Comparison of ENCODE assay signal across 8 cellular contexts in the genomic region with DNA sequence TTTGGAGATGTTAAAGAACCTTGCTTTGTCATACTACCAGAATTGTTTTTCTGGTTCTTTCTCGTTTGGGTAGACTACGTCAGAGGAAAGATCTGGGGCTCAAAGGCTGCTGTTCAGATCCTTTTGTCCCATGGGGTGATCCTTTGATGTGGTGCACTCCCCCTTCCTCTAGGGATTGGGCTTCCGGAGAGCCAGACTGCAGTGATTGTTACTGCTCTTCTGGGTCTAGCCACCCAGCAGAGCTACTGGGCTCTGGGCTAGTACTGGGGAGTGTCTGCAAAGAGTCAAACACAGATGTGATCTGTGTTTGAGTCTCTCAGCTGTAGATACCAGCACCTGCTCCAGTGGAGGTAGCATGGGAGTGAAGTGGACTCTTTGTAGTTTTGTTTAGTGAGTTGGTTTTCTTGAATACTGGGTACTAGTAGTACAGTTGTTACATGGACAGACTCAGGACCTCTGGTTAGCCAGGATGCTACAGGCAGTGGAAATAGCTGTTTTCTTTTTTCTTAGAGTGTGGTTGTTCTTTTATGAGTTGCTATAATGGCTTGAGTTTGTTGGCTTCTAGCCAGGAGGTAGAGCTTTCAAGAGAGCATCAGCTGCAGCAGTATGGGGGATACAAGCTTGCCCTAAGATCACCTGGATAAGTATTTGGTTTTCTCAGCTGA. TPM values are rescaled to one million over a fixed set of nuclear protein-coding genes. Genes with fewer than 3 reads are reported as not detected.
DNase-seq lines count a peak whose midpoint lies in the region; ATAC-seq, FAIRE-seq and TF ChIP-seq lines count a peak whose summit lies in the region.

No MANE protein-coding gene starts in this region.

- WGBS in adrenal gland, 4 donors, result 75 to 90% (median 82%) methylated on average over 3 of the region's 3 CpGs

- ATAC-seq in activated CD8-positive, alpha-beta memory T cell treated with anti-CD3 and anti-CD28 coated beads, Interleukin-2, amount 10 ng/mL, durations not matched to agents 7 days and 5 days, result peak; percentile 34
- ATAC-seq in upper lobe of right lung, result no peak

- no peaks in the 10 kb centered on the region for H3K9me3 ChIP-seq in colonic mucosa
- no peaks in the 10 kb centered on the region for H3K9me3 ChIP-seq in adrenal gland (replicated peaks in 1 of 3)
- H3K9me3 ChIP-seq in upper lobe of right lung, result no peaks in the 10 kb centered on the region

- peak overlapping the region in 1 of 2 donors; percentile 28 for H3K9ac ChIP-seq in colonic mucosa (ENCODE audit: low read depth in 2 of 2, low read length in 2 of 2)

- CTCF ChIA-PET in activated CD8-positive, alpha-beta memory T cell treated with anti-CD3 and anti-CD28 coated beads, Interleukin-2, amount 10 ng/mL, durations not matched to agents 7 days and 5 days (lab: Charles Lee), result interaction anchor here (1.4 to 1.8 kb wide), 2 partner anchors 65 to 88 kb away, joined by 3 to 7 read pairs; no protein-coding TSS in a partner anchor

- no peak for TF ChIP-seq CTCF in colonic mucosa (IDR thresholded peaks at IDR 0.05)
- TF ChIP-seq CTCF in adrenal gland (IDR thresholded peaks at IDR 0.05), result no peak
- TF ChIP-seq CTCF in upper lobe of right lung (IDR thresholded peaks at IDR 0.05), result no peak
- no peak for TF ChIP-seq CTCF in D721Med (IDR thresholded peaks at IDR 0.05; ENCODE audit: insufficient read depth, missing control alignments)

- no peak for FAIRE-seq in D721Med (lab: Jason Lieb, UNC)

- H3K27me3 Mint-ChIP-seq in activated CD8-positive, alpha-beta memory T cell treated with anti-CD3 and anti-CD28 coated beads, Interleukin-2, amount 10 ng/mL, durations not matched to agents 7 days and 5 days, result no peaks in the 10 kb centered on the region

- intact Hi-C loops in colonic mucosa (cut with DNase I) (no loop called here), adrenal gland (cut with DNase I) (no loop called here), upper lobe of right lung (cut with DNase I) (no loop called here)

- H3K4me3 ChIP-seq in colonic mucosa, result no peak overlapping the region
- no peak overlapping the region for H3K4me3 ChIP-seq in skin epidermis
- H3K4me3 ChIP-seq in adrenal gland, result no peak overlapping the region
- H3K4me3 ChIP-seq in upper lobe of right lung, result no peak overlapping the region

- H3K27me3 ChIP-seq in colonic mucosa, result no peaks in the 10 kb centered on the region
- H3K27me3 ChIP-seq in adrenal gland, result no peaks in the 10 kb centered on the region
- H3K27me3 ChIP-seq in upper lobe of right lung, result no peaks in the 10 kb centered on the region

- H3K4me3 Mint-ChIP-seq in activated CD8-positive, alpha-beta memory T cell treated with anti-CD3 and anti-CD28 coated beads, Interleukin-2, amount 10 ng/mL, durations not matched to agents 7 days and 5 days, result peak overlapping the region; percentile 16

- H3K27ac Mint-ChIP-seq in activated CD8-positive, alpha-beta memory T cell treated with anti-CD3 and anti-CD28 coated beads, Interleukin-2, amount 10 ng/mL, durations not matched to agents 7 days and 5 days, result peak overlapping the region; percentile 68

- DNase-seq in activated CD8-positive, alpha-beta memory T cell treated with anti-CD3 and anti-CD28 coated beads, Interleukin-2, amount 10 ng/mL, durations not matched to agents 7 days and 5 days, result peak; percentile 42
- no peak for DNase-seq in activated CD8-positive, alpha-beta memory T cell treated with anti-CD3 and anti-CD28 coated beads, Interleukin-2, amount 50 U/mL, for 48 hours
- DNase-seq in OCI-M1 (lab: John Stamatoyannopoulos, UW), result peak; percentile 36
- DNase-seq in colonic mucosa, result no peak
- DNase-seq in adrenal gland, result no peak
- DNase-seq in upper lobe of right lung, result no peak
- DNase-seq in D721Med (ENCODE audit: insufficient read length, low spot score), result no peak

- H3K4me1 ChIP-seq in colonic mucosa (no peaks in the 10 kb centered on the region), adrenal gland (replicated peaks in 1 of 2) (peaks cover 27 to 37% of the 10 kb centered on the region in 2 donors), upper lobe of right lung (peaks cover 34% of the 10 kb centered on the region)

- peaks cover 2% of the 10 kb centered on the region for H3K9me3 Mint-ChIP-seq in activated CD8-positive, alpha-beta memory T cell treated with anti-CD3 and anti-CD28 coated beads, Interleukin-2, amount 10 ng/mL, durations not matched to agents 7 days and 5 days (ENCODE audit: low read depth)

- peak overlapping the region; percentile 65 for H3K27ac ChIP-seq in colonic mucosa
- peak overlapping the region in 11 of 21 experiments; percentile 1 to 74 (median 34) for H3K27ac ChIP-seq in skin epidermis
- peak overlapping the region in 2 of 5 donors; percentile 20 to 31 for H3K27ac ChIP-seq in adrenal gland
- H3K27ac ChIP-seq in upper lobe of right lung, result no peak overlapping the region

- TF ChIP-seq POLR2A in adrenal gland (IDR thresholded peaks at IDR 0.05), result no peak

- H3K36me3 Mint-ChIP-seq in activated CD8-positive, alpha-beta memory T cell treated with anti-CD3 and anti-CD28 coated beads, Interleukin-2, amount 10 ng/mL, durations not matched to agents 7 days and 5 days, result peaks cover 14% of the 10 kb centered on the region

- H3K4me1 Mint-ChIP-seq in activated CD8-positive, alpha-beta memory T cell treated with anti-CD3 and anti-CD28 coated beads, Interleukin-2, amount 10 ng/mL, durations not matched to agents 7 days and 5 days, result peaks cover 45% of the 10 kb centered on the region

- H3K36me3 ChIP-seq in colonic mucosa (no peaks in the 10 kb centered on the region), adrenal gland (replicated peaks in 1 of 2) (no peaks in the 10 kb centered on the region), upper lobe of right lung (no peaks in the 10 kb centered on the region)

RNA-seq across cellular contexts. Expression of a gene that starts 34.4 kb away (rescaled TPM):
- total RNA-seq in activated CD8-positive, alpha-beta memory T cell treated with anti-CD3 and anti-CD28 coated beads, Interleukin-2, amount 10 ng/mL, durations not matched to agents 7 days and 5 days, result 10 to 100 TPM; 14.4 to 14.8 TPM
- total RNA-seq in colonic mucosa, result 10 to 100 TPM in 1 of 2 donors, 1 to 10 TPM in 1; 6.6 to 14.6 TPM
- 10 to 100 TPM; 10.0 to 33.5 (median 16.8) TPM for total RNA-seq in adrenal gland
- 10 to 100 TPM; 13.5 to 23.1 (median 21.4) TPM for polyA plus RNA-seq in adrenal gland
- 15.1 TPM for total RNA-seq in upper lobe of right lung

Comparison
In these comparisons a context has a peak if more than half of its experiments do, and no peak if none do; other contexts are left out.
1. DNase-seq: peak in activated CD8-positive, alpha-beta memory T cell treated with anti-CD3 and anti-CD28 coated beads, Interleukin-2, amount 10 ng/mL, durations not matched to agents 7 days and 5 days (single experiment) and OCI-M1 (single experiment); none in activated CD8-positive, alpha-beta memory T cell treated with anti-CD3 and anti-CD28 coated beads, Interleukin-2, amount 50 U/mL, for 48 hours (single experiment), colonic mucosa (single experiment), adrenal gland (0 of 7), upper lobe of right lung (single experiment) and D721Med (single experiment).